1 cellular context compared by ENCODE assay signal in the genomic region with DNA sequence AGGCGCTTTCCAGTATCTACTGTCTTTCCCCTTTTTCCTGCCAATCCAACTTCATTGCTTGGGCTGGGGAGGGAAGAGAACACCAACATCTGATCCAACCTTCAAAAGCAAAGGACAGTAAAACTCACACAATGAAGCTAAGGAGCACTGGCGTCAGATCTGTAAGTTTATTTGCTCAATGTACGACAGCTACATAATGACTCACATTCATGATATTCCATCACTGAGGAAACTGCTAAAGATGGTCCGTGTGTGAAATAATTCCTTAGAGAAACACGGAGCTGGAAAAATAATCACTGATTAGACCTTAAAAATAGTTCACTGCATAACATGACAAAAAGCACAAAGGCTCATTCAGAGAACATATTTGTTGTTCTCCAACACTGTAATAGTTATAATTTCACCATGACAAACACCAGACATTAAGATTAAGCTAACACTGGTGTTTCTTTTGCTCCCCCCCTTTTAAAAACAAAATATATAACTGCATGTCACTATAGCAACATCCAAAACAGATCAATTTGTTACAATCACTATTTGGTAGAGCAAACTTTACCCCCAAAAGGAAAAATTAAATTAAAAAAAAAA.
A peak's percentile ranks its signal among the peaks of the same experiment; 100 is the strongest.
TF ChIP-seq lines count a peak whose summit lies in the region.

No MANE protein-coding gene starts in this region.

TF ChIP-seq in HepG2, 621 proteins besides CTCF, POLR2A, EP300 and RAD21:
- TF ChIP-seq RBM22 (optimal IDR thresholded peaks at IDR 0.05; ENCODE audit: low read length): peak; percentile 33
- TF ChIP-seq CCDC6 (CRISPR knock-in tag; IDR thresholded peaks at IDR 0.05): no peak
- TF ChIP-seq ATF7-NPFF (CRISPR knock-in tag; IDR thresholded peaks at IDR 0.05; ENCODE audit: low read depth): 0 out of 2 replicates have a peak, but pooled peaks have one; percentile 4
TF ChIP-seq in HepG2: peak in this region for 2.
